In genomic region chr5:73319036-73319435, GRCh38 we compare ENCODE assay signal across 19 cellular contexts.
DNase-seq lines count a peak whose midpoint lies in the region; ATAC-seq and TF ChIP-seq lines count a peak whose summit lies in the region.
"Had no signal": no experiment of that assay in that cellular context is flagged by ENCODE, and none has a peak within 500 bp of the region (broad histone marks: within the 10 kb centered on the region; RNA-seq: fewer than 3 reads in every experiment).

No MANE protein-coding gene starts in this region.

- no TSS peak for BruUV-seq in HCT116 (replicated peaks; lab: Mats Ljungman, UMichigan)

- DNase-seq in HCT116 (ENCODE audit: low read depth, low spot score), result no peak
- DNase-seq in M059J (ENCODE audit: low read depth), result peak; percentile 26
- DNase-seq in epithelial cell of prostate (ENCODE audit: low read depth, low spot score), result no peak
- DNase-seq in DMS 273 treated with DMSO at 0.1 percent for 48 hours (lab: John Stamatoyannopoulos, UW), result no peak
- no peak for DNase-seq in left lobe of liver (ENCODE audit: low spot score)
- DNase-seq in WERI-Rb-1, result no peak
- DNase-seq: 8988T; ACHN; AML-193; BE2C; CD4-positive, alpha-beta T cell; CD8-positive, alpha-beta memory T cell; DMS53; DMS79 treated with DMSO at 0.1 percent for 48 hours; H7 had no signal

- H3K9me3 ChIP-seq in HCT116 (ENCODE audit: control insufficient read depth in 1 of 2, insufficient read depth in 1 of 2, low read depth in 1 of 2, low read length in 2 of 2), result no peaks in the 10 kb centered on the region
- no peaks in the 10 kb centered on the region for H3K9me3 ChIP-seq in WERI-Rb-1 (ENCODE audit: severe bottlenecking)
- H3K9me3 ChIP-seq: A549; BE2C; BLaER1 treated with 17β-estradiol and CSF1 and Interleukin-3, amounts not matched to agents 10 nM and 100 nM had no signal

- no peak for TF ChIP-seq RAD21 in HCT116 (IDR thresholded peaks at IDR 0.05; ENCODE audit: low read depth)

- CTCF ChIA-PET in HCT116 (lab: Charles Lee), result no interaction called here

- H3K9me2 ChIP-seq in HCT116 (ENCODE audit: insufficient read depth), result 0 out of 2 replicates have a peak, but pooled peaks cover 4% of the 10 kb centered on the region

- ATAC-seq in HCT116, result no peak
- no peak for ATAC-seq in GM19035 (IDR thresholded peaks at IDR 0.05; ENCODE audit: unreplicated experiment)
- no peak for ATAC-seq in left lobe of liver
- ATAC-seq: A549 had no signal

- H3K79me2 ChIP-seq in HCT116 (ENCODE audit: insufficient read depth, low read length), result no peaks in the 10 kb centered on the region

- POLR2A ChIA-PET in HCT116 (lab: Charles Lee), result no interaction called here

- RAD21 ChIA-PET in HCT116 (lab: Charles Lee; ENCODE audit: low non-redundant PET in 1 of 2, low total read pairs in 2 of 2, uncharacterized antibody in 2 of 2, unreplicated experiment in 2 of 2), result no interaction called here

- no peak overlapping the region for H3K9ac ChIP-seq in HCT116 (ENCODE audit: low read length)
- H3K9ac ChIP-seq: BLaER1 treated with 17β-estradiol and CSF1 and Interleukin-3, amounts not matched to agents 10 nM and 100 nM; GM23248 had no signal

- no peak overlapping the region for H3K4me3 ChIP-seq in HCT116 (replicated peaks in 1 of 2; ENCODE audit: low read depth in 1 of 2, low read length in 2 of 2)
- H3K4me3 ChIP-seq in WERI-Rb-1 (ENCODE audit: low read depth, low read length), result no peak overlapping the region
- H3K4me3 ChIP-seq: A549; BLaER1 treated with 17β-estradiol and CSF1 and Interleukin-3, amounts not matched to agents 10 nM and 100 nM; GM23248 had no signal

- H3K36me3 ChIP-seq in HCT116 (ENCODE audit: control insufficient read depth in 1 of 2, insufficient read depth in 2 of 2, low read length in 2 of 2) (no peaks in the 10 kb centered on the region), WERI-Rb-1 (no peaks in the 10 kb centered on the region)
- H3K36me3 ChIP-seq: BE2C; BLaER1 treated with 17β-estradiol and CSF1 and Interleukin-3, amounts not matched to agents 10 nM and 100 nM had no signal

- intact Hi-C loops in HCT116 (cut with micrococcal nuclease), result no loop called here

- no peaks in the 10 kb centered on the region for H4K20me1 ChIP-seq in HCT116 (ENCODE audit: insufficient read depth)
- H4K20me1 ChIP-seq: BLaER1 treated with 17β-estradiol and CSF1 and Interleukin-3, amounts not matched to agents 10 nM and 100 nM had no signal

- H3K27me3 ChIP-seq in HCT116 (ENCODE audit: insufficient read depth, low read length) (no peaks in the 10 kb centered on the region), WERI-Rb-1 (ENCODE audit: insufficient read depth, low read depth, severe bottlenecking) (no peaks in the 10 kb centered on the region)

- no peak overlapping the region for H3K27ac ChIP-seq in HCT116 (ENCODE audit: low read depth, low read length)
- H3K27ac ChIP-seq in epithelial cell of prostate, result peak overlapping the region; percentile 60
- H3K27ac ChIP-seq in WERI-Rb-1, result no peak overlapping the region
- H3K27ac ChIP-seq: A549; BLaER1 treated with 17β-estradiol and CSF1 and Interleukin-3, amounts not matched to agents 10 nM and 100 nM; GM23248 had no signal

- peak overlapping the region; percentile 42 for H3K4me2 ChIP-seq in HCT116 (ENCODE audit: low read length)
- H3K4me2 ChIP-seq: A549 had no signal

- H2AFZ ChIP-seq in HCT116 (ENCODE audit: low read depth, low read length, poor library complexity, severe bottlenecking), result no peak overlapping the region
- H2AFZ ChIP-seq: GM23248 had no signal

- TF ChIP-seq POLR2A in HCT116 (IDR thresholded peaks at IDR 0.05; ENCODE audit: borderline replicate concordance, extremely low read depth, insufficient read depth, insufficient read length), result no peak

- TF ChIP-seq CTCF in HCT116 (IDR thresholded peaks at IDR 0.05 in 2 of 3, conservative IDR thresholded peaks at IDR 0.05 in 1 of 3; ENCODE audit: borderline replicate concordance in 1 of 3, insufficient read depth in 1 of 3, low read depth in 2 of 3, low read length in 2 of 3) (no peak), WERI-Rb-1 (IDR thresholded peaks at IDR 0.05; ENCODE audit: low read depth, low read length) (no peak)

- peaks cover 10 to 53% of the 10 kb centered on the region in 2 experiments for H3K4me1 ChIP-seq in HCT116 (ENCODE audit: control insufficient read depth in 1 of 2, insufficient read depth in 2 of 2, low read length in 2 of 2)
- H3K4me1 ChIP-seq: A549, BE2C had no signal

TF ChIP-seq in HCT116, 20 proteins besides CTCF, POLR2A, EP300 and RAD21:
- TF ChIP-seq SP1 (IDR thresholded peaks at IDR 0.05; ENCODE audit: low read depth) (no peak), TCF7L2 (IDR thresholded peaks at IDR 0.05; ENCODE audit: borderline replicate concordance, extremely low read depth, insufficient read depth, insufficient read length) (no peak), CEBPB (IDR thresholded peaks at IDR 0.05; ENCODE audit: low read depth) (no peak), SIN3A (IDR thresholded peaks at IDR 0.05; ENCODE audit: low read depth) (no peak), CBX3 (IDR thresholded peaks at IDR 0.05; ENCODE audit: low read depth) (no peak), JUND (IDR thresholded peaks at IDR 0.05) (no peak), REST (IDR thresholded peaks at IDR 0.05; ENCODE audit: low read depth) (no peak), EZH2 (IDR thresholded peaks at IDR 0.05) (no peak)
